8 cellular contexts compared by ENCODE assay signal in the genomic region with DNA sequence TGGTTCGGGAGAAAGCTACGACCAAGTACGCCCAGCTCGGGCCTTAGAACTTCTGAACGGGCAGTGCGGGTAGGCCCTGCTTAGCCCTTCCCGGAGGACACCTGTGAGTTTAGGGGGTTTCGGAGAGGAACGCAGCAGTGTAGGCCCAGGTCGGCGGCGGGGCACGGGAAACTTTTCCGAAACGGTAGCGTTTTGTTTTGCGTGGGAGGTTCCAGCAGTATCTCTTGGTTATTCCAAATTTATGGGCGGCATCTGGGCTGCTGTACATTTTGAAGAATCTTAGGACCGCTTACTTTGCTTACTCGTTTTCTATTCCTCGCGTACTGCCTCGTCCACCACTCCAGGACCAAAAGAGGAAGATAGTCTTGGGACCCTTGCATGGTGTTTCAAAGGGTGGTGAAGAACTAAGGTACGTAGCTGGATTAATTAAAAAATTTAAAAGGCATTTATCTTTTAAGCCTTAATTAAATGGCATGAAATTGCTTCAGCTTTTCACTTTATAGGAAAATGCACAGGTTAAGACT. TPM values are rescaled to one million over a fixed set of nuclear protein-coding genes. Genes with fewer than 3 reads are reported as not detected.
DNase-seq lines count a peak whose midpoint lies in the region; ATAC-seq, FAIRE-seq and TF ChIP-seq lines count a peak whose summit lies in the region.

No MANE protein-coding gene starts in this region.

- peak overlapping the region; percentile 69; the same call in 1 of the 2 replicates for H2BK5ac ChIP-seq in H1 (ENCODE audit: low read depth, low read length)

- peak overlapping the region; percentile 91 for H4K91ac ChIP-seq in H1 (replicated peaks; ENCODE audit: insufficient read length, low read length)

- H3K9ac ChIP-seq in HCT116 (ENCODE audit: low read length) (peak overlapping the region; percentile 79), H1 (replicated peaks in 1 of 4; ENCODE audit: extremely low read depth in 1 of 4, low read depth in 3 of 4, low read length in 3 of 4) (peak overlapping the region; percentile 44 to 78 (median 78))

- no peak for TF ChIP-seq EP300 in H1 (IDR thresholded peaks at IDR 0.05; ENCODE audit: borderline replicate concordance in 1 of 2, low read depth in 2 of 2, low read length in 2 of 2)

- H4K20me1 ChIP-seq in HCT116 (ENCODE audit: insufficient read depth) (no peaks in the 10 kb centered on the region), OCI-LY7 (ENCODE audit: insufficient read depth, low read length) (no peaks in the 10 kb centered on the region), H1 (replicated peaks in 1 of 2; ENCODE audit: control insufficient read depth in 1 of 2, insufficient read depth in 2 of 2, low read length in 2 of 2) (no peaks in the 10 kb centered on the region)

- CTCF ChIA-PET in HCT116 (lab: Charles Lee) = no interaction called here
- CTCF ChIA-PET in OCI-LY7 (lab: Charles Lee; ENCODE audit: unreplicated experiment) = no interaction called here
- CTCF ChIA-PET in H1 (lab: Charles Lee; ENCODE audit: partially characterized antibody) = interaction anchor here (0.6 to 1.2 kb wide), 3 partner anchors 11 to 938 kb away, joined by 3 to 5 read pairs (median 3); no protein-coding TSS in a partner anchor

- H3K4me1 ChIP-seq in HCT116 (ENCODE audit: control insufficient read depth in 1 of 2, insufficient read depth in 2 of 2, low read length in 2 of 2) = peaks cover 7 to 22% of the 10 kb centered on the region in 2 experiments; a peak in 2 of 4 replicates
- peaks cover 20% of the 10 kb centered on the region for H3K4me1 ChIP-seq in OCI-LY7 (ENCODE audit: insufficient read depth, low read length, poor library complexity, severe bottlenecking)
- peaks cover 0 to 5% (median 0%) of the 10 kb centered on the region in 4 experiments; a peak in 2 of 7 replicates for H3K4me1 ChIP-seq in H1 (replicated peaks in 1 of 4; ENCODE audit: control insufficient read depth in 3 of 4, insufficient read depth in 4 of 4, low read length in 3 of 4)

- H3K4me2 ChIP-seq in HCT116 (ENCODE audit: low read length) (peak overlapping the region; percentile 67), OCI-LY7 (ENCODE audit: low read length) (peak overlapping the region; percentile 93), H1 (ENCODE audit: insufficient read depth in 1 of 2, low read depth in 2 of 2, low read length in 2 of 2) (peak overlapping the region; percentile 68 to 69)

- H3K36me3 ChIP-seq in HCT116 (ENCODE audit: control insufficient read depth in 1 of 2, insufficient read depth in 2 of 2, low read length in 2 of 2) (peaks cover 7 to 27% of the 10 kb centered on the region in 2 experiments; a peak in 3 of 4 replicates), OCI-LY7 (ENCODE audit: insufficient read depth, low read length) (peaks cover 36% of the 10 kb centered on the region), H1 (ENCODE audit: control insufficient read depth in 2 of 4, insufficient read depth in 4 of 4, low read length in 3 of 4) (peaks cover 0 to 11% (median 2%) of the 10 kb centered on the region in 4 experiments; a peak in 2 of 8 replicates)

- peak overlapping the region; percentile 5; the same call in 1 of the 2 replicates for H3K18ac ChIP-seq in H1 (ENCODE audit: extremely low read depth, low read length)

- TF ChIP-seq POLR2A in HCT116 (IDR thresholded peaks at IDR 0.05; ENCODE audit: borderline replicate concordance, extremely low read depth, insufficient read depth, insufficient read length) (no peak), H1 (IDR thresholded peaks at IDR 0.05; ENCODE audit: control extremely low read depth in 1 of 2, low read depth in 2 of 2, low read length in 2 of 2) (no peak; a peak in 1 of 3 replicates)

- H3K23ac ChIP-seq in H1 (ENCODE audit: insufficient read length) = no peak overlapping the region

- H3K27ac ChIP-seq in HCT116 (ENCODE audit: low read depth, low read length) (peak overlapping the region; percentile 81), OCI-LY7 (ENCODE audit: low read depth, low read length, poor library complexity, severe bottlenecking) (peak overlapping the region; percentile 82), H1 (ENCODE audit: low read depth, low read length) (peak overlapping the region; percentile 57; the same call in 1 of the 2 replicates)

- peaks cover 0 to 5% (median 0%) of the 10 kb centered on the region in 5 donors for H3K27me3 Mint-ChIP-seq in naive thymus-derived CD8-positive, alpha-beta T cell

- peaks cover 7 to 11% of the 10 kb centered on the region in 2 experiments; a peak in 2 of 4 replicates for H3K9me3 ChIP-seq in HCT116 (ENCODE audit: control insufficient read depth in 1 of 2, insufficient read depth in 1 of 2, low read depth in 1 of 2, low read length in 2 of 2)
- H3K9me3 ChIP-seq in OCI-LY7 (ENCODE audit: low read length) = peaks cover 27% of the 10 kb centered on the region
- peaks cover 2 to 3% of the 10 kb centered on the region in 2 experiments; a peak in 2 of 4 replicates for H3K9me3 ChIP-seq in H1 (ENCODE audit: insufficient read depth in 2 of 2, low read depth in 1 of 2, low read length in 1 of 2)

- peak overlapping the region; percentile 88 for H4K5ac ChIP-seq in H1 (ENCODE audit: insufficient read length, low read depth, low read length)

- ATAC-seq in HCT116 = peak; percentile 5; the same call in 1 of the 2 replicates
- ATAC-seq in naive thymus-derived CD8-positive, alpha-beta T cell = peak; percentile 4 to 12

- peak overlapping the region; percentile 69 for H3K56ac ChIP-seq in H1 (replicated peaks; ENCODE audit: insufficient read length, low read depth, low read length)

- H3K4me3 ChIP-seq in GM12864 (ENCODE audit: low read depth, low read length) = peak overlapping the region; percentile 86
- peak overlapping the region; percentile 85 for H3K4me3 ChIP-seq in HCT116 (replicated peaks in 1 of 2; ENCODE audit: low read depth in 1 of 2, low read length in 2 of 2)
- peak overlapping the region; percentile 87 for H3K4me3 ChIP-seq in OCI-LY7 (ENCODE audit: low read depth, low read length, poor library complexity, severe bottlenecking)
- peak overlapping the region; percentile 83 to 97 (median 90) for H3K4me3 ChIP-seq in H1 (ENCODE audit: extremely low read depth in 1 of 4, insufficient read depth in 2 of 4, low read depth in 3 of 4, low read length in 4 of 4)

- no peaks in the 10 kb centered on the region for H3K9me2 ChIP-seq in HCT116 (ENCODE audit: insufficient read depth)
- H3K9me2 ChIP-seq in OCI-LY7 (ENCODE audit: insufficient read depth, low read length) = no peaks in the 10 kb centered on the region

- H3K9me3 Mint-ChIP-seq in naive thymus-derived CD8-positive, alpha-beta T cell = peaks cover 2 to 10% (median 5%) of the 10 kb centered on the region in 9 donors

- H3K79me1 ChIP-seq in H1 (ENCODE audit: low read depth, low read length) = no peaks in the 10 kb centered on the region; the same call in 1 of the 2 replicates

- TSS peak; percentile 54 for BruUV-seq in HCT116 (replicated peaks; lab: Mats Ljungman, UMichigan)
- BruUV-seq in OCI-LY7 (replicated peaks; lab: Mats Ljungman, UMichigan) = no TSS peak

- H3K14ac ChIP-seq in H1 (ENCODE audit: insufficient read length) = no peak overlapping the region

- no peak overlapping the region for H2BK15ac ChIP-seq in H1 (ENCODE audit: low read length)

- RAD21 ChIA-PET in HCT116 (lab: Charles Lee; ENCODE audit: low non-redundant PET in 1 of 2, low total read pairs in 2 of 2, uncharacterized antibody in 2 of 2, unreplicated experiment in 2 of 2) = no interaction called here

- no peak overlapping the region for H3K4ac ChIP-seq in H1 (replicated peaks; ENCODE audit: insufficient read length, low read depth, low read length)

- 1% methylated on average over 24 of the region's 24 CpGs; no CpG with 5 or more reads in 1 of the 2 experiments for WGBS in H1 (ENCODE audit: extremely low coverage in 1 of 2, insufficient coverage in 1 of 2, insufficient read length in 1 of 2, insufficient replicate concordance in 2 of 2, low coverage in 1 of 2, low lambda C conversion rate in 2 of 2, missing lambda C conversion rate in 1 of 2), 2 experiments

- H2BK12ac ChIP-seq in H1 (ENCODE audit: low read depth, low read length) = no peak overlapping the region

- peak overlapping the region; percentile 90 for H4K8ac ChIP-seq in H1 (ENCODE audit: extremely low read depth, insufficient read depth, low read length)

- no peak for TF ChIP-seq RAD21 in HCT116 (IDR thresholded peaks at IDR 0.05; ENCODE audit: low read depth)
- no peak for TF ChIP-seq RAD21 in H1 (IDR thresholded peaks at IDR 0.05 in 1 of 2, conservative IDR thresholded peaks at IDR 0.05 in 1 of 2; ENCODE audit: low read depth in 2 of 2, low read length in 2 of 2)

- H3K4me1 Mint-ChIP-seq in naive thymus-derived CD8-positive, alpha-beta T cell = peaks cover 16 to 55% (median 36%) of the 10 kb centered on the region in 4 donors

- H2AFZ ChIP-seq in HCT116 (ENCODE audit: low read depth, low read length, poor library complexity, severe bottlenecking) (no peak overlapping the region), OCI-LY7 (ENCODE audit: low read length) (peak overlapping the region; percentile 57; the same call in 1 of the 2 replicates), H1 (ENCODE audit: low read length) (peak overlapping the region; percentile 43; the same call in 1 of the 2 replicates)

- POLR2A ChIA-PET in HCT116 (lab: Charles Lee) (interaction anchor here (1.7 kb wide), 1 partner anchor 10 kb away, joined by 7 read pairs; no protein-coding TSS in a partner anchor), OCI-LY7 (lab: Charles Lee) (interaction anchor here (0.6 to 2.4 kb wide), 6 partner anchors 10 to 1336 kb away, joined by 3 to 8 read pairs (median 4); no protein-coding TSS in a partner anchor), H1 (lab: Charles Lee; ENCODE audit: partially characterized antibody) (interaction anchor here (1.2 to 2.4 kb wide), 3 partner anchors 10 to 99 kb away, joined by 5 to 15 read pairs (median 8); partner anchors contain the start of gene HOMER1)
- POLR2A ChIA-PET in naive thymus-derived CD8-positive, alpha-beta T cell (lab: Charles Lee) = interaction anchor here (1.2 to 1.7 kb wide), 2 partner anchors 14 to 99 kb away, joined by 4 to 9 read pairs; partner anchors contain the start of gene HOMER1

- intact Hi-C loops in HCT116 (cut with micrococcal nuclease) = no loop called here
- intact Hi-C loops in OCI-LY7 (cut with micrococcal nuclease; ENCODE audit: unreplicated experiment) = loop anchor here (2.0 to 5.0 kb wide), 2 partner anchors 98 to 275 kb away; partner anchors contain the start of gene HOMER1
- intact Hi-C loops in posterior vena cava (cut with DNase I) = loop anchor here in 1 of 2 donors (10.0 kb wide), 1 partner anchor 98 kb away; the partner anchor contains the start of gene HOMER1

- H2AK5ac ChIP-seq in H1 (ENCODE audit: low read depth, low read length) = no peak overlapping the region

- H3K23me2 ChIP-seq in H1 (ENCODE audit: low read depth, low read length) = peaks cover 2% of the 10 kb centered on the region; the same call in 1 of the 2 replicates

- peaks cover 54% of the 10 kb centered on the region for H3K79me2 ChIP-seq in HCT116 (ENCODE audit: insufficient read depth, low read length)
- peaks cover 53% of the 10 kb centered on the region for H3K79me2 ChIP-seq in OCI-LY7 (ENCODE audit: insufficient read depth, low read depth, low read length)
- peaks cover 3 to 50% of the 10 kb centered on the region in 2 experiments for H3K79me2 ChIP-seq in H1 (ENCODE audit: control insufficient read depth in 1 of 2, insufficient read depth in 2 of 2, low read length in 2 of 2)

- TF ChIP-seq CTCF in GM12864 (IDR thresholded peaks at IDR 0.05; ENCODE audit: low read depth, low read length, missing control alignments) = no peak
- no peak for TF ChIP-seq CTCF in HCT116 (IDR thresholded peaks at IDR 0.05 in 2 of 3, conservative IDR thresholded peaks at IDR 0.05 in 1 of 3; ENCODE audit: borderline replicate concordance in 1 of 3, insufficient read depth in 1 of 3, low read depth in 2 of 3, low read length in 2 of 3)
- TF ChIP-seq CTCF in OCI-LY7 (conservative IDR thresholded peaks at IDR 0.05; ENCODE audit: low read length) = no peak
- TF ChIP-seq CTCF in H1 (IDR thresholded peaks at IDR 0.05; ENCODE audit: control extremely low read depth in 1 of 3, insufficient read depth in 1 of 3, low read depth in 1 of 3, low read length in 3 of 3) = no peak

- peak overlapping the region; percentile 97 to 99 (median 98) for H3K4me3 Mint-ChIP-seq in naive thymus-derived CD8-positive, alpha-beta T cell

- peaks cover 14 to 34% (median 28%) of the 10 kb centered on the region in 3 donors for H3K36me3 Mint-ChIP-seq in naive thymus-derived CD8-positive, alpha-beta T cell

- no peak for FAIRE-seq in H1 (lab: Jason Lieb, UNC)

- H2BK120ac ChIP-seq in H1 (replicated peaks; ENCODE audit: low read depth, low read length) = no peak overlapping the region

- H2BK20ac ChIP-seq in H1 (ENCODE audit: low read length) = no peak overlapping the region

- H3K27me3 ChIP-seq in HCT116 (ENCODE audit: insufficient read depth, low read length) = no peaks in the 10 kb centered on the region
- H3K27me3 ChIP-seq in H1 (replicated peaks in 1 of 4; ENCODE audit: control insufficient read depth in 3 of 4, extremely low read depth in 1 of 4, insufficient read depth in 3 of 4, low read length in 3 of 4) = no peaks in the 10 kb centered on the region

- peak overlapping the region; percentile 96 to 99 (median 98) for H3K27ac Mint-ChIP-seq in naive thymus-derived CD8-positive, alpha-beta T cell

- DNase-seq in GM12864 (ENCODE audit: low read depth) = no peak
- DNase-seq in HCT116 (ENCODE audit: low read depth, low spot score) = no peak
- peak; percentile 39 for DNase-seq in OCI-LY7 (ENCODE audit: low spot score)
- no peak for DNase-seq in H1 (ENCODE audit: low read depth in 1 of 2, low spot score in 2 of 2)
- no peak for DNase-seq in naive thymus-derived CD8-positive, alpha-beta T cell
- no peak for DNase-seq in posterior vena cava (ENCODE audit: low spot score)
- DNase-seq in UCSD-AML1 (lab: John Stamatoyannopoulos, UW; ENCODE audit: unreplicated experiment) = no peak
- no peak for DNase-seq in GF-D8 (lab: John Stamatoyannopoulos, UW)

RNA-seq across cellular contexts. Expression of gene TENT2, which starts 0.5 kb away (rescaled TPM):
- total RNA-seq in HCT116 (2021; ENCODE audit: unreplicated experiment) (49.6 TPM), OCI-LY7 (2022) (77.9 and 92.8 TPM in 2 replicates), posterior vena cava (10 to 100 TPM; 60.7 to 66.5 TPM)
- 20.0 and 23.1 TPM in 2 replicates for polyA plus RNA-seq in HCT116 (2012)
- 50.4 and 63.6 TPM in 2 replicates for total RNA-seq in OCI-LY7 (2014; rRNA removed; shearing (Covaris generic))
- 39.0 and 41.6 TPM in 2 replicates for total RNA-seq in H1 (2021; fragmentation: NEBNext Ultra II Directional; extraction: Animal tissue kit (Norgen Biotek cat#: 25700))
- 14.4 and 21.4 TPM in 2 replicates for polyA plus RNA-seq in H1 (2011; rRNA removed)
- polyA plus RNA-seq in H1 (2011; cell fraction: cytosol; rRNA removed) = 19.1 TPM
- polyA plus RNA-seq in H1 (2011; cell fraction: nucleus; rRNA removed) = 13.6 TPM
- 13.3 to 28.2 TPM (median 17.4 TPM) in 4 replicates for polyA plus RNA-seq in H1 (2012, experiment 1 of 2)
- polyA plus RNA-seq in H1 (2012, experiment 2 of 2) = 1.8 TPM
- polyA plus RNA-seq in H1 (2013, experiment 1 of 2) = 19.3 TPM
- 19.1 TPM for polyA plus RNA-seq in H1 (2013, experiment 2 of 2)
- polyA minus RNA-seq in H1 (2011; rRNA and poly(A)+ RNA removed) = 41.9 and 63.2 TPM in 2 replicates
- 24.5 TPM for polyA minus RNA-seq in H1 (2011; cell fraction: cytosol; rRNA and poly(A)+ RNA removed)
- polyA minus RNA-seq in H1 (2011; cell fraction: nucleus; rRNA and poly(A)+ RNA removed) = 66.5 TPM
- total RNA-seq in naive thymus-derived CD8-positive, alpha-beta T cell = 100 to 1,000 TPM; 125 to 130 TPM
- polyA plus RNA-seq in naive thymus-derived CD8-positive, alpha-beta T cell = 10 to 100 TPM; 43.9 to 53.0 (median 51.7) TPM
